1 cellular context compared by ENCODE assay signal in the genomic region with DNA sequence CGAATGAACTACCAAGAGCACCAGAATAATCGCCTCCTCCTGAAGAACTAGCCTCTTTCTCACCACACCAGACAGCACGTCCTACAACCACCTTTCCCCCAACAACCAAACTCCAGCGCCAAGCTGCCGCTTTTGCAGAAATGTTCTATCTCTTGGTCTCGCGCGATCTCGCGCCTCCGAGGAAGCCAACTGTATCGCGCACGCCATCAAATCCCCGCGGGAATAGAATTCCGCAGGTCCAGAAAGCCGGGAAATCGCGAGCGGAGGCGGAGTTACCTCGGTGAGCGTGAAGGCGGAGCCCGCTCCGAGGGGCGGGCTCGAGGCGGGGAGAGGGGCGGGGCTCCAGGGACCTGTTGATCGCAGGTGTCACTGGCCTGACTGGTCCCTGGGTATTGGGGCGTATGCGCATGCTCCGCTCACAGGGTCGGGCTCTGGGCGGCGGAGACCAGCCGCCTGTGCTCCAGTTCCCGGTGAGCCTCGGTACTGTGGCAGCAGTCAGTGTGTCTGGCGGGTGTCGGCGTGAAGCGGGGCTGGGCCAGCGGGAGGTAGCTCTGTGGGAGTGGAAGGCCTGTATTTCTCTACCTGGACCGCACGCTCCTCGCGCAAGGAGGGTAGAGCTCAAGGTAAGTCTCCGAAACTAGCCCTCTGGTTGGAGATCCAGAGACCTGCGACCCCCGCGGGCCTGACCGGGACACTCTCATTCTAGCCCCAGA.
TF ChIP-seq lines count a peak whose summit lies in the region.

A gene (plus strand): TSS at position 463 of the 713 bp plus-strand sequence. CDS start 27,047 bp downstream, outside the sequence.

TF ChIP-seq in K562, 482 proteins besides CTCF, POLR2A, EP300 and RAD21 (continued from another document and continues in another):
- TF ChIP-seq GABPA (tag; conservative IDR thresholded peaks at IDR 0.05; ENCODE audit: low read depth) (no peak; the same call in 1 of the 2 replicates), RBM39 (optimal IDR thresholded peaks at IDR 0.05; ENCODE audit: low read depth, low read length) (no peak), NFE2L1 (tag; IDR thresholded peaks at IDR 0.05; ENCODE audit: borderline replicate concordance, low read depth) (no peak), PYGO2 (tag; IDR thresholded peaks at IDR 0.05) (no peak), ZNF444 (CRISPR knock-in tag; IDR thresholded peaks at IDR 0.05) (no peak), YBX1 (IDR thresholded peaks at IDR 0.05) (no peak), ZNF175 (CRISPR knock-in tag; IDR thresholded peaks at IDR 0.05; ENCODE audit: low read depth) (no peak), SNRNP70 (optimal IDR thresholded peaks at IDR 0.05; ENCODE audit: low read depth, low read length) (no peak), NR2C1 (IDR thresholded peaks at IDR 0.05) (no peak), NR2C1 (tag; IDR thresholded peaks at IDR 0.05) (peak; percentile 59), POLR2H (tag; IDR thresholded peaks at IDR 0.05; ENCODE audit: low read depth) (peak; percentile 93), KDM5B (IDR thresholded peaks at IDR 0.05; ENCODE audit: insufficient replicate concordance, low read depth, low read length) (peak; percentile 97), ZNF174 (CRISPR knock-in tag; IDR thresholded peaks at IDR 0.05) (no peak), ZNF41 (CRISPR knock-in tag; conservative IDR thresholded peaks at IDR 0.05) (no peak), MECOM (CRISPR knock-in tag; IDR thresholded peaks at IDR 0.05) (no peak), TEAD4 (IDR thresholded peaks at IDR 0.05; ENCODE audit: low read length) (peak; percentile 55), TEAD4 (CRISPR knock-in tag; IDR thresholded peaks at IDR 0.05; ENCODE audit: borderline replicate concordance) (no peak), CREB1 (IDR thresholded peaks at IDR 0.05) (no peak), CREB1 (CRISPR knock-in tag; IDR thresholded peaks at IDR 0.05) (no peak; the same call in 1 of the 2 replicates), ZNF551 (CRISPR knock-in tag; IDR thresholded peaks at IDR 0.05) (no peak), ETV5 (CRISPR knock-in tag; IDR thresholded peaks at IDR 0.05; ENCODE audit: low read depth) (no peak; the same call in 1 of the 2 replicates), L3MBTL2 (IDR thresholded peaks at IDR 0.05) (peak; percentile 63; the same call in 1 of the 2 replicates), ELF2 (CRISPR knock-in tag; IDR thresholded peaks at IDR 0.05) (no peak), ZNF668 (CRISPR knock-in tag; IDR thresholded peaks at IDR 0.05) (no peak), RHOXF2B (CRISPR knock-in tag; conservative IDR thresholded peaks at IDR 0.05) (no peak), ARNT (IDR thresholded peaks at IDR 0.05) (no peak), JUN (IDR thresholded peaks at IDR 0.05; ENCODE audit: borderline replicate concordance, low read depth, low read length) (no peak), JUN (CRISPR knock-in tag; IDR thresholded peaks at IDR 0.05; ENCODE audit: borderline replicate concordance) (no peak), KAT8 (IDR thresholded peaks at IDR 0.05; ENCODE audit: low read depth) (no peak), NELFE (IDR thresholded peaks at IDR 0.05; ENCODE audit: insufficient read depth, insufficient read length) (no peak), SUPT5H (IDR thresholded peaks at IDR 0.05) (peak; percentile 97), SAFB2 (IDR thresholded peaks at IDR 0.05; ENCODE audit: borderline replicate concordance, low read depth, low read length, severe bottlenecking) (no peak), PHB2 (IDR thresholded peaks at IDR 0.05; ENCODE audit: low read depth) (no peak), ZEB2 (IDR thresholded peaks at IDR 0.05) (no peak), PTBP1 (IDR thresholded peaks at IDR 0.05; ENCODE audit: low read depth, low read length) (no peak), KLF10 (CRISPR knock-in tag; IDR thresholded peaks at IDR 0.05) (no peak), ZNF766 (CRISPR knock-in tag; conservative IDR thresholded peaks at IDR 0.05) (no peak), HNRNPH1 (optimal IDR thresholded peaks at IDR 0.05; ENCODE audit: low read depth, low read length) (no peak)
- TF ChIP-seq, protein P1, sequence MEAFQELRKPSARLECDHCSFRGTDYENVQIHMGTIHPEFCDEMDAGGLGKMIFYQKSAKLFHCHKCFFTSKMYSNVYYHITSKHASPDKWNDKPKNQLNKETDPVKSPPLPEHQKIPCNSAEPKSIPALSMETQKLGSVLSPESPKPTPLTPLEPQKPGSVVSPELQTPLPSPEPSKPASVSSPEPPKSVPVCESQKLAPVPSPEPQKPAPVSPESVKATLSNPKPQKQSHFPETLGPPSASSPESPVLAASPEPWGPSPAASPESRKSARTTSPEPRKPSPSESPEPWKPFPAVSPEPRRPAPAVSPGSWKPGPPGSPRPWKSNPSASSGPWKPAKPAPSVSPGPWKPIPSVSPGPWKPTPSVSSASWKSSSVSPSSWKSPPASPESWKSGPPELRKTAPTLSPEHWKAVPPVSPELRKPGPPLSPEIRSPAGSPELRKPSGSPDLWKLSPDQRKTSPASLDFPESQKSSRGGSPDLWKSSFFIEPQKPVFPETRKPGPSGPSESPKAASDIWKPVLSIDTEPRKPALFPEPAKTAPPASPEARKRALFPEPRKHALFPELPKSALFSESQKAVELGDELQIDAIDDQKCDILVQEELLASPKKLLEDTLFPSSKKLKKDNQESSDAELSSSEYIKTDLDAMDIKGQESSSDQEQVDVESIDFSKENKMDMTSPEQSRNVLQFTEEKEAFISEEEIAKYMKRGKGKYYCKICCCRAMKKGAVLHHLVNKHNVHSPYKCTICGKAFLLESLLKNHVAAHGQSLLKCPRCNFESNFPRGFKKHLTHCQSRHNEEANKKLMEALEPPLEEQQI (IDR thresholded peaks at IDR 0.05) = no peak; the same call in 1 of the 2 replicates
- TF ChIP-seq, protein P2, sequence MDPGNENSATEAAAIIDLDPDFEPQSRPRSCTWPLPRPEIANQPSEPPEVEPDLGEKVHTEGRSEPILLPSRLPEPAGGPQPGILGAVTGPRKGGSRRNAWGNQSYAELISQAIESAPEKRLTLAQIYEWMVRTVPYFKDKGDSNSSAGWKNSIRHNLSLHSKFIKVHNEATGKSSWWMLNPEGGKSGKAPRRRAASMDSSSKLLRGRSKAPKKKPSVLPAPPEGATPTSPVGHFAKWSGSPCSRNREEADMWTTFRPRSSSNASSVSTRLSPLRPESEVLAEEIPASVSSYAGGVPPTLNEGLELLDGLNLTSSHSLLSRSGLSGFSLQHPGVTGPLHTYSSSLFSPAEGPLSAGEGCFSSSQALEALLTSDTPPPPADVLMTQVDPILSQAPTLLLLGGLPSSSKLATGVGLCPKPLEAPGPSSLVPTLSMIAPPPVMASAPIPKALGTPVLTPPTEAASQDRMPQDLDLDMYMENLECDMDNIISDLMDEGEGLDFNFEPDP (CRISPR knock-in tag; IDR thresholded peaks at IDR 0.05) = no peak
- TF ChIP-seq, protein P3, sequence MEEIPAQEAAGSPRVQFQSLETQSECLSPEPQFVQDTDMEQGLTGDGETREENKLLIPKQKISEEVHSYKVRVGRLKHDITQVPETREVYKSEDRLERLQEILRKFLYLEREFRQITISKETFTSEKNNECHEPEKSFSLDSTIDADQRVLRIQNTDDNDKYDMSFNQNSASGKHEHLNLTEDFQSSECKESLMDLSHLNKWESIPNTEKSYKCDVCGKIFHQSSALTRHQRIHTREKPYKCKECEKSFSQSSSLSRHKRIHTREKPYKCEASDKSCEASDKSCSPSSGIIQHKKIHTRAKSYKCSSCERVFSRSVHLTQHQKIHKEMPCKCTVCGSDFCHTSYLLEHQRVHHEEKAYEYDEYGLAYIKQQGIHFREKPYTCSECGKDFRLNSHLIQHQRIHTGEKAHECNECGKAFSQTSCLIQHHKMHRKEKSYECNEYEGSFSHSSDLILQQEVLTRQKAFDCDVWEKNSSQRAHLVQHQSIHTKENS (CRISPR knock-in tag; IDR thresholded peaks at IDR 0.05) = no peak
- TF ChIP-seq, protein P4, sequence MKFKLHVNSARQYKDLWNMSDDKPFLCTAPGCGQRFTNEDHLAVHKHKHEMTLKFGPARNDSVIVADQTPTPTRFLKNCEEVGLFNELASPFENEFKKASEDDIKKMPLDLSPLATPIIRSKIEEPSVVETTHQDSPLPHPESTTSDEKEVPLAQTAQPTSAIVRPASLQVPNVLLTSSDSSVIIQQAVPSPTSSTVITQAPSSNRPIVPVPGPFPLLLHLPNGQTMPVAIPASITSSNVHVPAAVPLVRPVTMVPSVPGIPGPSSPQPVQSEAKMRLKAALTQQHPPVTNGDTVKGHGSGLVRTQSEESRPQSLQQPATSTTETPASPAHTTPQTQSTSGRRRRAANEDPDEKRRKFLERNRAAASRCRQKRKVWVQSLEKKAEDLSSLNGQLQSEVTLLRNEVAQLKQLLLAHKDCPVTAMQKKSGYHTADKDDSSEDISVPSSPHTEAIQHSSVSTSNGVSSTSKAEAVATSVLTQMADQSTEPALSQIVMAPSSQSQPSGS (CRISPR knock-in tag; IDR thresholded peaks at IDR 0.05) = no peak
- TF ChIP-seq, protein P5, sequence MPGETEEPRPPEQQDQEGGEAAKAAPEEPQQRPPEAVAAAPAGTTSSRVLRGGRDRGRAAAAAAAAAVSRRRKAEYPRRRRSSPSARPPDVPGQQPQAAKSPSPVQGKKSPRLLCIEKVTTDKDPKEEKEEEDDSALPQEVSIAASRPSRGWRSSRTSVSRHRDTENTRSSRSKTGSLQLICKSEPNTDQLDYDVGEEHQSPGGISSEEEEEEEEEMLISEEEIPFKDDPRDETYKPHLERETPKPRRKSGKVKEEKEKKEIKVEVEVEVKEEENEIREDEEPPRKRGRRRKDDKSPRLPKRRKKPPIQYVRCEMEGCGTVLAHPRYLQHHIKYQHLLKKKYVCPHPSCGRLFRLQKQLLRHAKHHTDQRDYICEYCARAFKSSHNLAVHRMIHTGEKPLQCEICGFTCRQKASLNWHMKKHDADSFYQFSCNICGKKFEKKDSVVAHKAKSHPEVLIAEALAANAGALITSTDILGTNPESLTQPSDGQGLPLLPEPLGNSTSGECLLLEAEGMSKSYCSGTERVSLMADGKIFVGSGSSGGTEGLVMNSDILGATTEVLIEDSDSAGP (CRISPR knock-in tag; IDR thresholded peaks at IDR 0.05) = no peak
- TF ChIP-seq, protein P6, sequence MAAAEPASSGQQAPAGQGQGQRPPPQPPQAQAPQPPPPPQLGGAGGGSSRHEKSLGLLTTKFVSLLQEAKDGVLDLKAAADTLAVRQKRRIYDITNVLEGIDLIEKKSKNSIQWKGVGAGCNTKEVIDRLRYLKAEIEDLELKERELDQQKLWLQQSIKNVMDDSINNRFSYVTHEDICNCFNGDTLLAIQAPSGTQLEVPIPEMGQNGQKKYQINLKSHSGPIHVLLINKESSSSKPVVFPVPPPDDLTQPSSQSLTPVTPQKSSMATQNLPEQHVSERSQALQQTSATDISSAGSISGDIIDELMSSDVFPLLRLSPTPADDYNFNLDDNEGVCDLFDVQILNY (CRISPR knock-in tag; IDR thresholded peaks at IDR 0.05) = 0 out of 2 replicates have a peak, but pooled peaks have one; percentile 49
- TF ChIP-seq, protein P7, sequence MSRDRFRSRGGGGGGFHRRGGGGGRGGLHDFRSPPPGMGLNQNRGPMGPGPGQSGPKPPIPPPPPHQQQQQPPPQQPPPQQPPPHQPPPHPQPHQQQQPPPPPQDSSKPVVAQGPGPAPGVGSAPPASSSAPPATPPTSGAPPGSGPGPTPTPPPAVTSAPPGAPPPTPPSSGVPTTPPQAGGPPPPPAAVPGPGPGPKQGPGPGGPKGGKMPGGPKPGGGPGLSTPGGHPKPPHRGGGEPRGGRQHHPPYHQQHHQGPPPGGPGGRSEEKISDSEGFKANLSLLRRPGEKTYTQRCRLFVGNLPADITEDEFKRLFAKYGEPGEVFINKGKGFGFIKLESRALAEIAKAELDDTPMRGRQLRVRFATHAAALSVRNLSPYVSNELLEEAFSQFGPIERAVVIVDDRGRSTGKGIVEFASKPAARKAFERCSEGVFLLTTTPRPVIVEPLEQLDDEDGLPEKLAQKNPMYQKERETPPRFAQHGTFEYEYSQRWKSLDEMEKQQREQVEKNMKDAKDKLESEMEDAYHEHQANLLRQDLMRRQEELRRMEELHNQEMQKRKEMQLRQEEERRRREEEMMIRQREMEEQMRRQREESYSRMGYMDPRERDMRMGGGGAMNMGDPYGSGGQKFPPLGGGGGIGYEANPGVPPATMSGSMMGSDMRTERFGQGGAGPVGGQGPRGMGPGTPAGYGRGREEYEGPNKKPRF (IDR thresholded peaks at IDR 0.05; ENCODE audit: low read depth, low read length) = no peak
- TF ChIP-seq, protein P8, sequence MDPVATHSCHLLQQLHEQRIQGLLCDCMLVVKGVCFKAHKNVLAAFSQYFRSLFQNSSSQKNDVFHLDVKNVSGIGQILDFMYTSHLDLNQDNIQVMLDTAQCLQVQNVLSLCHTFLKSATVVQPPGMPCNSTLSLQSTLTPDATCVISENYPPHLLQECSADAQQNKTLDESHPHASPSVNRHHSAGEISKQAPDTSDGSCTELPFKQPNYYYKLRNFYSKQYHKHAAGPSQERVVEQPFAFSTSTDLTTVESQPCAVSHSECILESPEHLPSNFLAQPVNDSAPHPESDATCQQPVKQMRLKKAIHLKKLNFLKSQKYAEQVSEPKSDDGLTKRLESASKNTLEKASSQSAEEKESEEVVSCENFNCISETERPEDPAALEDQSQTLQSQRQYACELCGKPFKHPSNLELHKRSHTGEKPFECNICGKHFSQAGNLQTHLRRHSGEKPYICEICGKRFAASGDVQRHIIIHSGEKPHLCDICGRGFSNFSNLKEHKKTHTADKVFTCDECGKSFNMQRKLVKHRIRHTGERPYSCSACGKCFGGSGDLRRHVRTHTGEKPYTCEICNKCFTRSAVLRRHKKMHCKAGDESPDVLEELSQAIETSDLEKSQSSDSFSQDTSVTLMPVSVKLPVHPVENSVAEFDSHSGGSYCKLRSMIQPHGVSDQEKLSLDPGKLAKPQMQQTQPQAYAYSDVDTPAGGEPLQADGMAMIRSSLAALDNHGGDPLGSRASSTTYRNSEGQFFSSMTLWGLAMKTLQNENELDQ (CRISPR knock-in tag; IDR thresholded peaks at IDR 0.05; ENCODE audit: borderline replicate concordance) = no peak
- TF ChIP-seq, protein P9, sequence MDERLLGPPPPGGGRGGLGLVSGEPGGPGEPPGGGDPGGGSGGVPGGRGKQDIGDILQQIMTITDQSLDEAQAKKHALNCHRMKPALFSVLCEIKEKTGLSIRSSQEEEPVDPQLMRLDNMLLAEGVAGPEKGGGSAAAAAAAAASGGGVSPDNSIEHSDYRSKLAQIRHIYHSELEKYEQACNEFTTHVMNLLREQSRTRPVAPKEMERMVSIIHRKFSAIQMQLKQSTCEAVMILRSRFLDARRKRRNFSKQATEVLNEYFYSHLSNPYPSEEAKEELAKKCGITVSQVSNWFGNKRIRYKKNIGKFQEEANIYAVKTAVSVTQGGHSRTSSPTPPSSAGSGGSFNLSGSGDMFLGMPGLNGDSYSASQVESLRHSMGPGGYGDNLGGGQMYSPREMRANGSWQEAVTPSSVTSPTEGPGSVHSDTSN (CRISPR knock-in tag; IDR thresholded peaks at IDR 0.05; ENCODE audit: low read depth) = no peak
- TF ChIP-seq, protein P9 (tag; conservative IDR thresholded peaks at IDR 0.05; ENCODE audit: low read depth) = no peak
